Comparison of ENCODE assay signal across 2 cellular contexts in genomic region chr11:18939314-18939713, GRCh38.
TF ChIP-seq lines count a peak whose summit lies in the region.

Gene MRGPRX1, minus strand, starts transcription at chr11:18939414. Its CDS starts 4,630 bp downstream, at chr11:18934784.

TF ChIP-seq in GM12878, 131 proteins besides CTCF, POLR2A, EP300 and RAD21:
- TF ChIP-seq ASH2L (IDR thresholded peaks at IDR 0.05; ENCODE audit: borderline replicate concordance, low read depth) = no peak
- no peak for TF ChIP-seq POLR2AphosphoS5 (IDR thresholded peaks at IDR 0.05; ENCODE audit: low read length)
- TF ChIP-seq HDAC6 (IDR thresholded peaks at IDR 0.05; ENCODE audit: unreplicated experiment) = no peak
- no peak for TF ChIP-seq RB1 (IDR thresholded peaks at IDR 0.05; ENCODE audit: borderline replicate concordance)
- no peak for TF ChIP-seq CREB1 (IDR thresholded peaks at IDR 0.05; ENCODE audit: low read depth)
- no peak for TF ChIP-seq SREBF2 (IDR thresholded peaks at IDR 0.05; ENCODE audit: low read length)
- TF ChIP-seq NR2C1 (IDR thresholded peaks at IDR 0.05) = no peak
- no peak for TF ChIP-seq NBN (IDR thresholded peaks at IDR 0.05)
- TF ChIP-seq SUPT20H (IDR thresholded peaks at IDR 0.05; ENCODE audit: borderline replicate concordance, control insufficient read depth, low read depth, low read length) = no peak
- TF ChIP-seq PAX8 (IDR thresholded peaks at IDR 0.05) = no peak
- TF ChIP-seq KDM1A (IDR thresholded peaks at IDR 0.05; ENCODE audit: borderline replicate concordance) = no peak
- no peak for TF ChIP-seq YY1 (IDR thresholded peaks at IDR 0.05; ENCODE audit: low read depth, low read length)
- no peak for TF ChIP-seq CEBPZ (IDR thresholded peaks at IDR 0.05; ENCODE audit: low read depth, low read length)
- no peak for TF ChIP-seq TBL1XR1 (IDR thresholded peaks at IDR 0.05; ENCODE audit: low read depth, low read length)
- TF ChIP-seq CBX3 (IDR thresholded peaks at IDR 0.05; ENCODE audit: borderline replicate concordance, low read depth) = no peak
- no peak for TF ChIP-seq HDAC2 (IDR thresholded peaks at IDR 0.05)
- no peak for TF ChIP-seq SRF (IDR thresholded peaks at IDR 0.05; ENCODE audit: low read depth in 2 of 2, low read length in 2 of 2)
- no peak for TF ChIP-seq FOS (IDR thresholded peaks at IDR 0.05; ENCODE audit: borderline replicate concordance, extremely low read depth, insufficient read length)
- TF ChIP-seq BCL3 (IDR thresholded peaks at IDR 0.05; ENCODE audit: borderline replicate concordance, insufficient read depth, low read depth, low read length, poor library complexity, severe bottlenecking) = no peak

TF ChIP-seq in H1, 55 proteins besides CTCF, POLR2A, EP300 and RAD21:
- no peak for TF ChIP-seq CHD2 (IDR thresholded peaks at IDR 0.05; ENCODE audit: low read length)
- no peak for TF ChIP-seq BCL11A (IDR thresholded peaks at IDR 0.05; ENCODE audit: low read depth in 2 of 2, low read length in 2 of 2)
- no peak for TF ChIP-seq SIX5 (IDR thresholded peaks at IDR 0.05; ENCODE audit: low read depth, low read length)
- no peak for TF ChIP-seq TAF1 (IDR thresholded peaks at IDR 0.05; ENCODE audit: low read depth, low read length)
- TF ChIP-seq SAP30 (IDR thresholded peaks at IDR 0.05; ENCODE audit: insufficient read depth, insufficient replicate concordance, low read length) = no peak
- no peak for TF ChIP-seq RNF2 (IDR thresholded peaks at IDR 0.05; ENCODE audit: borderline replicate concordance, low read depth, low read length, missing control alignments, poor library complexity, severe bottlenecking)
- TF ChIP-seq NANOG (IDR thresholded peaks at IDR 0.05; ENCODE audit: insufficient read depth, low read depth, low read length, poor library complexity, severe bottlenecking) = no peak
- no peak for TF ChIP-seq CBX5 (IDR thresholded peaks at IDR 0.05; ENCODE audit: low read depth, low read length)
- TF ChIP-seq CTBP2 (IDR thresholded peaks at IDR 0.05; ENCODE audit: borderline replicate concordance, insufficient read depth, insufficient read length, low read length) = no peak
- no peak for TF ChIP-seq NRF1 (IDR thresholded peaks at IDR 0.05; ENCODE audit: low read depth, low read length)
- TF ChIP-seq RFX5 (IDR thresholded peaks at IDR 0.05; ENCODE audit: borderline replicate concordance, low read depth, low read length) = no peak
- no peak for TF ChIP-seq SP2 (IDR thresholded peaks at IDR 0.05; ENCODE audit: low read length)
- no peak for TF ChIP-seq FOSL1 (IDR thresholded peaks at IDR 0.05; ENCODE audit: insufficient read depth, low read depth, low read length)
- TF ChIP-seq BRCA1 (IDR thresholded peaks at IDR 0.05; ENCODE audit: low read depth, low read length) = no peak
- no peak for TF ChIP-seq JUND (IDR thresholded peaks at IDR 0.05; ENCODE audit: low read length)
- TF ChIP-seq HDAC2 (IDR thresholded peaks at IDR 0.05; ENCODE audit: borderline replicate concordance in 1 of 2, low read depth in 2 of 2, low read length in 2 of 2) = no peak
- no peak for TF ChIP-seq SP1 (IDR thresholded peaks at IDR 0.05; ENCODE audit: low read depth, low read length)
- no peak for TF ChIP-seq MAFK (IDR thresholded peaks at IDR 0.05; ENCODE audit: low read depth, low read length)
- no peak for TF ChIP-seq RXRA (IDR thresholded peaks at IDR 0.05; ENCODE audit: insufficient read depth, low read depth, low read length)
- no peak for TF ChIP-seq E2F6 (IDR thresholded peaks at IDR 0.05)
